ENCODE assay signal across 12 cellular contexts in the genomic region with DNA sequence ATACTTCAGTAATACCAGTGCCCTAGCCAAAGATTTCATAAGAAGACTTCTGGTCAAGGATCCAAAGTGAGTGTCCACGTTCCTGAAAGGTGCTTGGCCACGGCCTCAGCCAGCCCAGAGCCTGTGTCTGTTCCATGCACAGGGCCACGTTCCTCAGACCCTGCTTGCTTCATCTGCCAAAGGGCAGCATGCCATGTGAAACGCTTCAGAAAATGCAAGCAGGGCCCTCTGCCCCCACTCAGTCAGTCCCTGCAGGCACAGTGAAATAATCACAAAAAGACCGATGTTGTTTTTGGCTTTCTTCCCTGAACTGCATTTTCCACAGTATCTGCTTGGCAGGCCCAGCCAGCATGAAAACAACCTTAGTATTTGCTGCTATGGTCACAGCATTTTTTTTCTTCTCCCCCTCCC.
DNase-seq lines count a peak whose midpoint lies in the region; TF ChIP-seq lines count a peak whose summit lies in the region.
"Had no signal": no experiment of that assay in that cellular context is flagged by ENCODE, and none has a peak within 500 bp of the region (broad histone marks: within the 10 kb centered on the region; RNA-seq: fewer than 3 reads in every experiment).

No MANE protein-coding gene starts in this region.

- intact Hi-C loops in stomach (cut with DNase I; ENCODE audit: low total_unique reads): no loop called here

- H3K36me3 ChIP-seq in stomach: peaks cover 0 to 22% (median 9%) of the 10 kb centered on the region in 4 donors
- H3K36me3 ChIP-seq: thoracic aorta had no signal

- no peak for TF ChIP-seq EP300 in stomach (IDR thresholded peaks at IDR 0.05)

- no peak for TF ChIP-seq POLR2A in stomach (IDR thresholded peaks at IDR 0.05)

- no peak for TF ChIP-seq CTCF in stomach (IDR thresholded peaks at IDR 0.05)

- peak; percentile 41 for DNase-seq in NCI-H1105 (lab: John Stamatoyannopoulos, UW)
- DNase-seq in brain pericyte (ENCODE audit: low read depth, low spot score): peak; percentile 57
- DNase-seq in kidney glomerular epithelial cell (lab: John Stamatoyannopoulos, UW): peak; percentile 48
- peak; percentile 81 for DNase-seq in stomach
- DNase-seq in GOT3 (lab: John Stamatoyannopoulos, UW): no peak
- no peak for DNase-seq in effector CD4-positive, alpha-beta T cell
- no peak for DNase-seq in effector CD8-positive, alpha-beta T cell (lab: John Stamatoyannopoulos, UW)
- DNase-seq: activated CD4-positive, alpha-beta T cell treated with anti-CD3 and anti-CD28 coated beads, Interleukin-2, amount 50 U/mL, for 4 hours; activated naive CD8-positive, alpha-beta T cell treated with anti-CD3 and anti-CD28 coated beads, Interleukin-2, amount 10 ng/mL, durations not matched to agents 7 days and 5 days; H7; SHP77 had no signal

- 12 to 22% (median 15%) methylated on average over 5 of the region's 5 CpGs for WGBS in stomach, 5 donors

- H3K27ac ChIP-seq in stomach: peak overlapping the region; percentile 48 to 71 (median 57)
- H3K27ac ChIP-seq: thoracic aorta had no signal

- no peaks in the 10 kb centered on the region for H3K27me3 ChIP-seq in stomach

- H3K4me1 ChIP-seq in stomach: peaks cover 18 to 56% (median 36%) of the 10 kb centered on the region in 4 donors

- no peak overlapping the region for H3K4me3 ChIP-seq in stomach
- H3K4me3 ChIP-seq: thoracic aorta had no signal

- H3K9me3 ChIP-seq in stomach: no peaks in the 10 kb centered on the region
- H3K9me3 ChIP-seq: thoracic aorta had no signal

Comparison
In these comparisons a context has a peak if more than half of its experiments do, and no peak if none do; other contexts are left out.
1. DNase-seq: peak in NCI-H1105 (single experiment), brain pericyte (single experiment), kidney glomerular epithelial cell (single experiment) and stomach (single experiment); none in GOT3 (single experiment), effector CD4-positive, alpha-beta T cell (single experiment) and effector CD8-positive, alpha-beta T cell (single experiment).